ENCODE assay signal across 19 cellular contexts in genomic region chr3:152349397-152349796, GRCh38.
A peak's percentile ranks its signal among the peaks of the same experiment; 100 is the strongest.
DNase-seq lines count a peak whose midpoint lies in the region; ATAC-seq, FAIRE-seq and TF ChIP-seq lines count a peak whose summit lies in the region.
"Had no signal": no experiment of that assay in that cellular context is flagged by ENCODE, and none has a peak within 500 bp of the region (broad histone marks: within the 10 kb centered on the region; RNA-seq: fewer than 3 reads in every experiment).

No MANE protein-coding gene starts in this region.

- no peak for TF ChIP-seq POLR2A in A549 (IDR thresholded peaks at IDR 0.05; ENCODE audit: low read length)
- no peak for TF ChIP-seq POLR2A in IMR-90 (IDR thresholded peaks at IDR 0.05; ENCODE audit: low read depth, low read length)

- H3K56ac ChIP-seq in IMR-90 (ENCODE audit: extremely low read depth, insufficient read depth, low read length), result no peak overlapping the region

- ATAC-seq in A549 (no peak), IMR-90 (ENCODE audit: low read depth) (no peak), HG03565 (IDR thresholded peaks at IDR 0.05; ENCODE audit: unreplicated experiment) (no peak)
- ATAC-seq: body of pancreas; esophagus mucosa; stimulated activated effector memory CD8-positive, alpha-beta T cell treated with anti-CD3 and anti-CD28 coated beads, Interleukin-12 subunit alpha, Interleukin-12 subunit beta, amount 100 ng/mL, for 72 hours had no signal

- H2AFZ ChIP-seq in IMR-90 (replicated peaks; ENCODE audit: low read length, poor library complexity), result no peak overlapping the region
- H2AFZ ChIP-seq in trophoblast cell (ENCODE audit: insufficient read depth, low read length, poor library complexity), result no peak overlapping the region
- H2AFZ ChIP-seq: parathyroid adenoma had no signal

- POLR2A ChIA-PET in A549 (lab: Yijun Ruan, JAX) (no interaction called here), IMR-90 (lab: Charles Lee; ENCODE audit: unreplicated experiment) (no interaction called here)

- H2BK20ac ChIP-seq in IMR-90 (ENCODE audit: low read depth, low read length), result no peak overlapping the region

- H3K4ac ChIP-seq in IMR-90 (ENCODE audit: low read depth, low read length) (no peak overlapping the region), trophoblast cell (ENCODE audit: low read depth, low read length) (no peak overlapping the region)

- H4K91ac ChIP-seq in IMR-90 (ENCODE audit: insufficient read depth, low read depth, low read length), result no peak overlapping the region
- no peak overlapping the region for H4K91ac ChIP-seq in trophoblast cell (ENCODE audit: low read depth, low read length)

- CTCF ChIA-PET in A549 (lab: Yijun Ruan, JAX) (no interaction called here), IMR-90 (lab: Yijun Ruan, JAX) (no interaction called here)

- H4K20me1 ChIP-seq in IMR-90 (ENCODE audit: insufficient read depth, low read length), result peaks cover 34% of the 10 kb centered on the region

- H2AK5ac ChIP-seq in IMR-90 (ENCODE audit: low read depth, low read length), result no peak overlapping the region
- no peak overlapping the region for H2AK5ac ChIP-seq in trophoblast cell (ENCODE audit: low read length)

- H3K4me3 ChIP-seq in A549 (no peak overlapping the region), IMR-90 (ENCODE audit: insufficient read depth, low read depth, low read length) (no peak overlapping the region), bronchial epithelial cell (ENCODE audit: low read depth, low read length) (no peak overlapping the region), trophoblast cell (ENCODE audit: low read depth, low read length) (no peak overlapping the region)
- H3K4me3 ChIP-seq: body of pancreas, left lung, upper lobe of left lung had no signal

- H3K4me2 ChIP-seq in A549 (peak overlapping the region; percentile 41), IMR-90 (ENCODE audit: low read depth, low read length) (no peak overlapping the region), trophoblast cell (ENCODE audit: low read length) (no peak overlapping the region)

- TF ChIP-seq EP300 in A549 (IDR thresholded peaks at IDR 0.05), result no peak

- H4K5ac ChIP-seq in IMR-90 (ENCODE audit: low read depth, low read length), result no peak overlapping the region

- H4K8ac ChIP-seq in IMR-90 (ENCODE audit: low read depth in 2 of 2, low read length in 2 of 2), result no peak overlapping the region
- H4K8ac ChIP-seq in trophoblast cell (ENCODE audit: low read depth, low read length), result no peak overlapping the region

- no peak overlapping the region for H3K18ac ChIP-seq in IMR-90 (ENCODE audit: low read depth, low read length)
- no peak overlapping the region for H3K18ac ChIP-seq in trophoblast cell (ENCODE audit: low read length)

- no peak overlapping the region for H3K14ac ChIP-seq in IMR-90 (replicated peaks; ENCODE audit: low read depth, low read length)
- no peak overlapping the region for H3K14ac ChIP-seq in trophoblast cell (ENCODE audit: low read length)

- H3K27ac ChIP-seq in A549 (no peak overlapping the region), IMR-90 (ENCODE audit: insufficient read depth, low read length) (no peak overlapping the region), trophoblast cell (ENCODE audit: low read depth, low read length) (no peak overlapping the region)
- H3K27ac ChIP-seq: body of pancreas, parathyroid adenoma had no signal

- TF ChIP-seq RAD21 in A549 (conservative IDR thresholded peaks at IDR 0.05 in 1 of 2, IDR thresholded peaks at IDR 0.05 in 1 of 2) (no peak), IMR-90 (IDR thresholded peaks at IDR 0.05; ENCODE audit: low read length) (no peak)

- H2AK9ac ChIP-seq in IMR-90 (replicated peaks; ENCODE audit: low read depth, low read length, poor library complexity), result no peak overlapping the region

- no peak for FAIRE-seq in A549 (lab: Jason Lieb, UNC)
- FAIRE-seq in bronchial epithelial cell (lab: Jason Lieb, UNC), result no peak
- FAIRE-seq: A204.1 had no signal

- H3K23ac ChIP-seq in IMR-90 (ENCODE audit: low read depth, low read length) (no peak overlapping the region), trophoblast cell (ENCODE audit: low read length) (no peak overlapping the region)

- H3K79me1 ChIP-seq in IMR-90 (ENCODE audit: low read depth in 1 of 2, low read length in 2 of 2), result peaks cover 17 to 60% of the 10 kb centered on the region in 2 experiments
- no peaks in the 10 kb centered on the region for H3K79me1 ChIP-seq in trophoblast cell (ENCODE audit: low read length)

- H3K79me2 ChIP-seq in trophoblast cell (ENCODE audit: control insufficient read depth, insufficient read depth, low read length, poor library complexity), result no peaks in the 10 kb centered on the region

- peaks cover 14% of the 10 kb centered on the region for H3K9me1 ChIP-seq in IMR-90 (ENCODE audit: insufficient read depth, low read length)

- in situ Hi-C loops in IMR-90 (cut with MboI; ENCODE audit: low sequenced_read_pairs), result no loop called here

- DNase-seq in A549 (ENCODE audit: low read depth in 1 of 2, low spot score in 1 of 2), result no peak
- peak; percentile 36 for DNase-seq in IMR-90
- peak; percentile 65 for DNase-seq in bronchial epithelial cell (ENCODE audit: low read depth)
- DNase-seq in kidney glomerular epithelial cell (lab: John Stamatoyannopoulos, UW), result peak; percentile 19
- DNase-seq in trophoblast cell, result no peak
- no peak for DNase-seq in activated T-cell treated with anti-CD3 and anti-CD28 coated beads, Interleukin-2, amount 50 U/mL, for 48 hours
- no peak for DNase-seq in DMS114 treated with DMSO at 0.1 percent for 48 hours (lab: John Stamatoyannopoulos, UW; ENCODE audit: unreplicated experiment)
- DNase-seq: activated CD4-positive, alpha-beta T cell treated with anti-CD3 and anti-CD28 coated beads for 4 hours; activated naive CD4-positive, alpha-beta T cell treated with anti-CD3 and anti-CD28 coated beads, Interleukin-2, amount 10 ng/mL, durations not matched to agents 7 days and 5 days; body of pancreas; left lung; NK-92 treated with Interleukin-12 subunit alpha and Interleukin-12 subunit beta, amount 100 ng/mL, for 24 hours; Right ventricle myocardium superior; upper lobe of left lung had no signal

- dilution Hi-C loops in IMR-90 (cut with HindIII; ENCODE audit: low sequenced_read_pairs, unreplicated experiment), result no loop called here

- H3K36me3 ChIP-seq in IMR-90 (ENCODE audit: control insufficient read depth, insufficient read depth, low read length) (no peaks in the 10 kb centered on the region; the same call in 1 of the 2 replicates), bronchial epithelial cell (ENCODE audit: control insufficient read depth, insufficient read depth, low read length) (no peaks in the 10 kb centered on the region), trophoblast cell (ENCODE audit: control insufficient read depth in 1 of 2, insufficient read depth in 2 of 2, low read length in 2 of 2) (no peaks in the 10 kb centered on the region)
- H3K36me3 ChIP-seq: left lung, upper lobe of left lung had no signal

- H3K9me3 ChIP-seq in A549 (no peaks in the 10 kb centered on the region), IMR-90 (ENCODE audit: control insufficient read depth, insufficient read depth, low read length) (no peaks in the 10 kb centered on the region), trophoblast cell (ENCODE audit: insufficient read depth, low read depth, low read length) (no peaks in the 10 kb centered on the region)
- H3K9me3 ChIP-seq: body of pancreas, left lung, upper lobe of left lung had no signal

- H2BK120ac ChIP-seq in IMR-90 (ENCODE audit: low read depth, low read length) (no peak overlapping the region), trophoblast cell (ENCODE audit: insufficient read depth, low read length, poor library complexity) (no peak overlapping the region)

- no TSS peak for BruUV-seq in IMR-90 (replicated peaks; lab: Mats Ljungman, UMichigan)

- no peak overlapping the region for H2BK15ac ChIP-seq in IMR-90 (ENCODE audit: low read depth, low read length)

- peak overlapping the region; percentile 24 for H2BK5ac ChIP-seq in IMR-90 (ENCODE audit: low read depth, low read length, poor library complexity, severe bottlenecking)
- no peak overlapping the region for H2BK5ac ChIP-seq in trophoblast cell (ENCODE audit: low read depth, low read length, poor library complexity)

- H3K9ac ChIP-seq in IMR-90 (ENCODE audit: low read depth, low read length), result no peak overlapping the region
- H3K9ac ChIP-seq in trophoblast cell (ENCODE audit: low read length), result no peak overlapping the region
- H3K9ac ChIP-seq: parathyroid adenoma had no signal

- H3K27me3 ChIP-seq in IMR-90 (ENCODE audit: control insufficient read depth, insufficient read depth, low read length) (no peaks in the 10 kb centered on the region), bronchial epithelial cell (ENCODE audit: control insufficient read depth, insufficient read depth, low read length) (no peaks in the 10 kb centered on the region), trophoblast cell (ENCODE audit: insufficient read depth, low read length) (no peaks in the 10 kb centered on the region)
- H3K27me3 ChIP-seq: body of pancreas, left lung, upper lobe of left lung had no signal

- WGBS in A549 (ENCODE audit: missing lambda C conversion rate), result 69% methylated on average over 1 of the region's 1 CpG
- WGBS in IMR-90 (ENCODE audit: extremely low coverage in 2 of 2, insufficient read length in 1 of 2), 2 experiments, result no CpG with 5 or more reads among the region's 1 CpG
- no CpG with 5 or more reads among the region's 1 CpG for WGBS in trophoblast cell (ENCODE audit: extremely low coverage, insufficient coverage, insufficient read length)

- peaks cover 34% of the 10 kb centered on the region for H3K4me1 ChIP-seq in A549
- H3K4me1 ChIP-seq in IMR-90 (ENCODE audit: control insufficient read depth, insufficient read depth, low read length), result peaks cover 11% of the 10 kb centered on the region; the same call in 1 of the 2 replicates
- no peaks in the 10 kb centered on the region for H3K4me1 ChIP-seq in trophoblast cell (ENCODE audit: control insufficient read depth in 1 of 2, insufficient read depth in 2 of 2, low read length in 2 of 2)

- TF ChIP-seq CTCF in A549 (IDR thresholded peaks at IDR 0.05) (no peak), IMR-90 (conservative IDR thresholded peaks at IDR 0.05; ENCODE audit: low read depth, low read length) (no peak), bronchial epithelial cell (IDR thresholded peaks at IDR 0.05; ENCODE audit: insufficient read depth, low read length, severe bottlenecking) (no peak)

- intact Hi-C loops in IMR-90 (cut with micrococcal nuclease), result no loop called here

- no peak overlapping the region for H2BK12ac ChIP-seq in trophoblast cell (ENCODE audit: low read length)

- H4K12ac ChIP-seq in trophoblast cell (ENCODE audit: low read depth, low read length), result no peak overlapping the region

TF ChIP-seq in A549, 52 proteins besides CTCF, POLR2A, EP300 and RAD21 (continues in another document):
- TF ChIP-seq NFE2L2 (conservative IDR thresholded peaks at IDR 0.05; ENCODE audit: low read length) (no peak), MYC (IDR thresholded peaks at IDR 0.05; ENCODE audit: borderline replicate concordance, low read length) (no peak), HDAC2 (IDR thresholded peaks at IDR 0.05) (no peak)

TF ChIP-seq in IMR-90, 13 proteins besides CTCF, POLR2A, EP300 and RAD21 (continues in another document):
- no peak for TF ChIP-seq SMC3 (IDR thresholded peaks at IDR 0.05; ENCODE audit: low read depth, low read length)
- TF ChIP-seq MAFK (IDR thresholded peaks at IDR 0.05; ENCODE audit: low read depth, low read length), result no peak
- TF ChIP-seq CEBPB (IDR thresholded peaks at IDR 0.05; ENCODE audit: low read depth, low read length), result no peak
- no peak for TF ChIP-seq BHLHE40 (IDR thresholded peaks at IDR 0.05; ENCODE audit: low read depth, low read length)

Comparison
In these comparisons a context has a peak if more than half of its experiments do, and no peak if none do; other contexts are left out.
1. DNase-seq: peak in IMR-90 (single experiment), bronchial epithelial cell (single experiment) and kidney glomerular epithelial cell (single experiment); none in A549 (0 of 2), trophoblast cell (0 of 2), activated T-cell treated with anti-CD3 and anti-CD28 coated beads, Interleukin-2, amount 50 U/mL, for 48 hours (0 of 2) and DMS114 treated with DMSO at 0.1 percent for 48 hours (single experiment).